12 cellular contexts compared by ENCODE assay signal in the genomic region with DNA sequence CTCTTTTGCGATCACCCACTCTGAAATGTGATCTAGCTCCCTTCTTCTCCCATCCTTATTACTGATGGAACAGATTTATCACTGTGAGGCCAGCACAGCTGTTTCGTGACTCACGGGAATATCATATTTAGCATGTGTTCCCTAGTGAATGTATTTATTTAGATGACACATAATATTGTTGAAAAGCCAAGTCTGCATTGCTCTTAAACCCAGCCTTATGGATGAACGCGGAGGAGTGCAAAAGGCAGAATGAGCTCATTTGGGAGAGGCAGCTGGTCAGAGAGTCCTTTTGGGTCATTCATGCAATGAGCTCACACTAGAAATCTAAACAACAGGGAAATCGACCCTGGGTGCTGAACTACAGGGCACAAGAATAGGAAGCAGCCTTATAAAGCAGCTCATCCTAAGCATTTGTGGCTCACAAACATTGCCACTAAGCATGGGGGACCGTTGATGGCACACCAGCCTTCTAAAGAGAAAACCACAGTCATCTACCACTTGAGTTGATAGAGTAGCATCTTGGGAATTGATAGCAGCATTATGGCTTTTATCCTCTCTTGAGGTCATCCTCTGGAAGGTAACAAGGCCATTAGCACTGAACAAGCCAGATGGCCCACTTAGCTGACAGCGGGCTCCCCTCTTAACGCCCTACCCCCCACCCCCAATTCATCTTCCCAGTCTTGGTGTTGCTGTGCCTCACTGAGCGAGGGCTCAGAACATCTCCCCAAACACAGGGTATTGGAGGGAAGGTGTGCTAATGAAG. TPM values are rescaled to one million over a fixed set of nuclear protein-coding genes. Genes with fewer than 3 reads are reported as not detected.
DNase-seq lines count a peak whose midpoint lies in the region; ATAC-seq, FAIRE-seq and TF ChIP-seq lines count a peak whose summit lies in the region.
"Had no signal": no experiment of that assay in that cellular context is flagged by ENCODE, and none has a peak within 500 bp of the region (broad histone marks: within the 10 kb centered on the region; RNA-seq: fewer than 3 reads in every experiment).

No MANE protein-coding gene starts in this region.

- peak; percentile 23 for FAIRE-seq in bronchial epithelial cell (lab: Jason Lieb, UNC)

- no peaks in the 10 kb centered on the region for H3K4me1 Mint-ChIP-seq in CD14-positive monocyte

- TF ChIP-seq CTCF in bronchial epithelial cell (IDR thresholded peaks at IDR 0.05; ENCODE audit: insufficient read depth, low read length, severe bottlenecking) (no peak), CD14-positive monocyte (IDR thresholded peaks at IDR 0.05) (no peak), esophagus muscularis mucosa (IDR thresholded peaks at IDR 0.05) (no peak)

- no peaks in the 10 kb centered on the region for H3K36me3 Mint-ChIP-seq in CD14-positive monocyte

- H3K27me3 Mint-ChIP-seq in CD14-positive monocyte (ENCODE audit: low read depth in 3 of 3) = peaks cover 0 to 1% (median 1%) of the 10 kb centered on the region in 3 donors

- DNase-seq in ELR (ENCODE audit: low read depth) (peak; percentile 78), NCI-H2196 treated with DMSO at 0.1 percent for 48 hours (lab: John Stamatoyannopoulos, UW; ENCODE audit: unreplicated experiment) (peak; percentile 59), bronchial epithelial cell (ENCODE audit: low read depth) (peak; percentile 91), occipital lobe (lab: John Stamatoyannopoulos, UW) (peak; percentile 4), CD14-positive monocyte (ENCODE audit: low spot score) (no peak), esophagus muscularis mucosa (ENCODE audit: extremely low spot score) (no peak)
- DNase-seq: activated CD8-positive, alpha-beta T cell treated with anti-CD3 and anti-CD28 coated beads, Interleukin-2, amount 10 ng/mL, durations not matched to agents 7 days and 5 days; caudate nucleus; stimulated activated CD4-positive, alpha-beta T cell treated with anti-CD3 and anti-CD28 coated beads, Interleukin-12 subunit alpha, Interleukin-12 subunit beta, amount 100 ng/mL, for 4 hours; substantia nigra had no signal

- no peak overlapping the region for H3K27ac ChIP-seq in esophagus muscularis mucosa (replicated peaks in 1 of 4)

- H3K4me3 Mint-ChIP-seq in CD14-positive monocyte = no peak overlapping the region
- H3K4me3 Mint-ChIP-seq: activated CD8-positive, alpha-beta T cell treated with anti-CD3 and anti-CD28 coated beads, Interleukin-2, amount 10 ng/mL, durations not matched to agents 7 days and 5 days had no signal

- H3K4me1 ChIP-seq in esophagus muscularis mucosa = peaks cover 0 to 8% (median 3%) of the 10 kb centered on the region in 4 donors

- intact Hi-C loops in CD14-positive monocyte (cut with micrococcal nuclease) = no loop called here
- intact Hi-C loops in esophagus muscularis mucosa (cut with DNase I) = no loop called here

- ATAC-seq in HG03108 (IDR thresholded peaks at IDR 0.05; ENCODE audit: unreplicated experiment) (no peak), GM21576 (IDR thresholded peaks at IDR 0.05; ENCODE audit: unreplicated experiment) (no peak)
- ATAC-seq: activated CD8-positive, alpha-beta T cell treated with anti-CD3 and anti-CD28 coated beads, Interleukin-2, amount 10 ng/mL, durations not matched to agents 7 days and 5 days had no signal

- no peaks in the 10 kb centered on the region for H3K9me3 ChIP-seq in esophagus muscularis mucosa

- 54% methylated on average over 10 of the region's 10 CpGs for WGBS in esophagus muscularis mucosa

- H3K27me3 ChIP-seq in bronchial epithelial cell (ENCODE audit: control insufficient read depth, insufficient read depth, low read length) (no peaks in the 10 kb centered on the region), esophagus muscularis mucosa (peaks cover 0 to 6% (median 0%) of the 10 kb centered on the region in 4 donors)

- no peak for TF ChIP-seq POLR2A in esophagus muscularis mucosa (IDR thresholded peaks at IDR 0.05; ENCODE audit: low read depth)

- no peak overlapping the region for H3K27ac Mint-ChIP-seq in CD14-positive monocyte
- H3K27ac Mint-ChIP-seq: activated CD8-positive, alpha-beta T cell treated with anti-CD3 and anti-CD28 coated beads, Interleukin-2, amount 10 ng/mL, durations not matched to agents 7 days and 5 days had no signal

- no peak for TF ChIP-seq EP300 in esophagus muscularis mucosa (IDR thresholded peaks at IDR 0.05)

- peaks cover 0 to 2% (median 0%) of the 10 kb centered on the region in 7 donors for H3K9me3 Mint-ChIP-seq in CD14-positive monocyte

- H3K36me3 ChIP-seq in bronchial epithelial cell (ENCODE audit: control insufficient read depth, insufficient read depth, low read length) (no peaks in the 10 kb centered on the region), esophagus muscularis mucosa (no peaks in the 10 kb centered on the region)

- H3K4me3 ChIP-seq in bronchial epithelial cell (ENCODE audit: low read depth, low read length) = no peak overlapping the region
- no peak overlapping the region for H3K4me3 ChIP-seq in esophagus muscularis mucosa

RNA-seq across cellular contexts. Expression of a gene that starts 32.9 kb away (rescaled TPM):
- 0.26 and 0.51 TPM in 2 replicates for total RNA-seq in bronchial epithelial cell
- 7.0 TPM for total RNA-seq in occipital lobe
- not detected for polyA plus RNA-seq in CD14-positive monocyte
- total RNA-seq in esophagus muscularis mucosa = 10 to 100 TPM in 2 of 4 donors, 1 to 10 TPM in 2; 7.8 to 18.6 (median 12.0) TPM

Comparison
In these comparisons a context has a peak if more than half of its experiments do, and no peak if none do; other contexts are left out.
1. DNase-seq: peak in ELR (single experiment), NCI-H2196 treated with DMSO at 0.1 percent for 48 hours (single experiment), bronchial epithelial cell (single experiment) and occipital lobe (single experiment); none in CD14-positive monocyte (single experiment) and esophagus muscularis mucosa (single experiment).